In genomic region chr5:161691911-161692310, GRCh38 we compare ENCODE assay signal across 18 cellular contexts. TPM values are rescaled to one million over a fixed set of nuclear protein-coding genes. Genes with fewer than 3 reads are reported as not detected.
"Had no signal": no experiment of that assay in that cellular context is flagged by ENCODE, and none has a peak within 500 bp of the region (broad histone marks: within the 10 kb centered on the region; RNA-seq: fewer than 3 reads in every experiment).

No MANE protein-coding gene starts in this region.

- DNase-seq: Kasumi-1, MM.1S, NCI-H1048, NCI-H1105, NCI-H1417, NCI-H1436 treated with DMSO at 0.1 percent for 48 hours, NCI-H1694, NCI-H187 treated with DMSO at 0.1 percent for 48 hours, NCI-H2029 treated with DMSO at 0.1 percent for 48 hours, NCI-H226, NCI-H510A, NCI-H524 treated with DMSO at 0.1 percent for 48 hours, NCI-H69, NCI-H774, PC-3, SHP77 had no signal

RNA-seq across cellular contexts. Expression of gene GABRA6, which starts 6.4 kb away (rescaled TPM):
- polyA plus RNA-seq: IgD-negative memory B cell, K562 had no signal
